8 cellular contexts compared by ENCODE assay signal in genomic region chr7:150378853-150379589, GRCh38.
DNase-seq lines count a peak whose midpoint lies in the region; ATAC-seq and TF ChIP-seq lines count a peak whose summit lies in the region.

Gene ZNF775 (plus strand): TSS chr7:150379330. CDS start chr7:150388471, 9,141 bp downstream.

- no peak for TF ChIP-seq CTCF in AG10803 (conservative IDR thresholded peaks at IDR 0.05; ENCODE audit: low read length)

- H3K4me3 Mint-ChIP-seq in central memory CD8-positive, alpha-beta T cell = peak within 1 kb of the TSS; percentile 85

- H3K4me1 Mint-ChIP-seq in central memory CD8-positive, alpha-beta T cell = peaks cover 39% of the 10 kb centered on the region

- H3K36me3 Mint-ChIP-seq in central memory CD8-positive, alpha-beta T cell (ENCODE audit: insufficient read depth) = peaks cover 7% of the 10 kb centered on the region

- H3K27me3 Mint-ChIP-seq in central memory CD8-positive, alpha-beta T cell = no peaks in the 10 kb centered on the region

- peak within 1 kb of the TSS; percentile 74 for H3K27ac Mint-ChIP-seq in central memory CD8-positive, alpha-beta T cell (ENCODE audit: low read depth)

- peak; percentile 94 for DNase-seq in AG10803 (ENCODE audit: low read depth)
- peak; percentile 91 for DNase-seq in NCI-H345 treated with DMSO at 0.1 percent for 48 hours (lab: John Stamatoyannopoulos, UW; ENCODE audit: unreplicated experiment)
- DNase-seq in activated CD4-positive, CD25-positive, alpha-beta regulatory T cell treated with anti-CD3 and anti-CD28 coated beads, Interleukin-2, amount 50 U/mL, for 16 hours (ENCODE audit: low read depth, low spot score) = peak; percentile 88
- peak; percentile 77 to 88 for DNase-seq in central memory CD8-positive, alpha-beta T cell (ENCODE audit: low spot score in 2 of 2)
- DNase-seq in islet precursor cell = peak; percentile 98
- DNase-seq in stimulated activated CD4-positive, alpha-beta T cell treated with anti-CD3 and anti-CD28 coated beads, Interleukin-12 subunit alpha, Interleukin-12 subunit beta, amount 100 ng/mL, for 24 hours (ENCODE audit: low read depth in 2 of 2) = peak; percentile 84 to 87

- peak within 1 kb of the TSS; percentile 85 for H3K4me3 ChIP-seq in AG10803 (ENCODE audit: low read length)

- peak; percentile 82 for ATAC-seq in GM19035 (IDR thresholded peaks at IDR 0.05; ENCODE audit: unreplicated experiment)
- peak; percentile 89 for ATAC-seq in HG03280 (IDR thresholded peaks at IDR 0.05; ENCODE audit: unreplicated experiment)
- ATAC-seq in central memory CD8-positive, alpha-beta T cell (replicated peaks; ENCODE audit: extremely low read depth, poor library complexity, severe bottlenecking) = peak; percentile 99

- H3K9me3 Mint-ChIP-seq in central memory CD8-positive, alpha-beta T cell = no peaks in the 10 kb centered on the region

Comparison
In these comparisons a context has a peak if more than half of its experiments do, and no peak if none do; other contexts are left out.
1. Peak in every context shown above with its lines: DNase-seq, ATAC-seq and H3K4me3 ChIP-seq.